ENCODE assay signal across 11 cellular contexts in the genomic region with DNA sequence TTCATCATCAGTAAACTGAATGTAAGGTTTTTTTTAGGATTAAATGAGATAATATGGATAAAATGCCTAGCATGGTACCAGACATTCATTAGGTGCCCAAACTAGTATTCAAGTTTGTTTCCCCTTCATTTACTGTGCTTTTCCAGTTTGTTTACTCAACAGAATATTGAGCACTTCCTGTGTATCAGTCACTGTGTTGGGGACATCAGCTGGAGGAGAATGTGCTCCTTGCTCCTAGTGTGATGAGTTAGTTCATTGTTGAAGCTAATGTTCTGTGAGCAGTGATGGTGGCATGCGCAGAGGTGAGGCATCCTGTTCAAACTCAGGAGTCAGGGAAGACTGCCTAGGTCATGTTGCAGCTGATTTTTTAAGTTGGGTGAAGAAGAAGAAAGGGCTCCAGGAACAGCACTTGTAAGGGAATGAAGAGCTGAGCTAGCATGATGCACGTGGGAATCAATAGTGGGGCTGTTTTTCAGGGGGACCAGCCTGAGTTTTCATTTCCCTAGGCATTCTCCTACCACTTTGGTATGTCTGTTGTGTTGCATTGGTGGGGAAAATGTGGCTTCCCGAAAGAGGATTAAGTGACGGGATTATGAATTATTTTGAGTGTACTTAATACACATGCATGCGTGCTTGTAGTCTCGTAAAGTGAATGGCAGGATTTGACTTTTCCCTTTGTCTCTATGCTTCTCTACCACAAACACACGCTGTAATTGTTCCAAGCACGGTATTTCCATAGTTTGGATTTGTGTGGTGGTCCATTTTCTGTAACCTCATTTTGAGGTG. TPM values are rescaled to one million over a fixed set of nuclear protein-coding genes. Genes with fewer than 3 reads are reported as not detected.
DNase-seq lines count a peak whose midpoint lies in the region; ATAC-seq, FAIRE-seq and TF ChIP-seq lines count a peak whose summit lies in the region.
"Had no signal": no experiment of that assay in that cellular context is flagged by ENCODE, and none has a peak within 500 bp of the region (broad histone marks: within the 10 kb centered on the region; RNA-seq: fewer than 3 reads in every experiment).

No MANE protein-coding gene starts in this region.

- H3K27me3 ChIP-seq in GM23248 (replicated peaks; ENCODE audit: insufficient read depth) (no peaks in the 10 kb centered on the region), GM12878 (replicated peaks in 1 of 2; ENCODE audit: control insufficient read depth in 2 of 2, insufficient read depth in 2 of 2, low read length in 1 of 2) (no peaks in the 10 kb centered on the region), lower lobe of right lung (ENCODE audit: low read depth) (no peaks in the 10 kb centered on the region)

- H3K4me2 ChIP-seq in A549 (peak overlapping the region; percentile 21; the same call in 1 of the 3 replicates), GM23248 (ENCODE audit: unreplicated experiment) (no peak overlapping the region), GM12878 (ENCODE audit: control insufficient read depth, insufficient read depth) (no peak overlapping the region)

- H2AFZ ChIP-seq in GM23248 (no peak overlapping the region), GM12878 (ENCODE audit: control insufficient read depth, low read depth, low read length) (no peak overlapping the region)

- FAIRE-seq in A549 (lab: Jason Lieb, UNC) (no peak), GM12878 (lab: Jason Lieb, UNC) (no peak)
- FAIRE-seq: H54, HTR-8/SVneo had no signal

- H3K27ac ChIP-seq in A549 (peak overlapping the region in 1 of 2 experiments; percentile 31; a peak in 1 of 6 replicates), GM23248 (peak overlapping the region; percentile 25), GM12878 (ENCODE audit: control insufficient read depth, insufficient read depth) (peak overlapping the region; percentile 72), lower lobe of right lung (peak overlapping the region; percentile 41)

- CTCF ChIA-PET in A549 (lab: Yijun Ruan, JAX) = interaction anchor here (1.6 kb wide), 1 partner anchor 114 kb away, joined by 10 read pairs; no protein-coding TSS in a partner anchor
- CTCF ChIA-PET in GM12878 (lab: Yijun Ruan, JAX) = interaction anchor here (2.1 kb wide), 1 partner anchor 12 kb away, joined by 6 read pairs; no protein-coding TSS in a partner anchor

- 91% methylated on average over 8 of the region's 8 CpGs for WGBS in A549 (ENCODE audit: missing lambda C conversion rate)
- 90 to 93% methylated on average over 8 of the region's 8 CpGs for WGBS in GM23248 (ENCODE audit: low coverage in 1 of 2, low lambda C conversion rate in 2 of 2, missing lambda C conversion rate in 2 of 2), 2 experiments
- 89% methylated on average over 8 of the region's 8 CpGs for WGBS in GM12878 (ENCODE audit: insufficient coverage, insufficient replicate concordance, low lambda C conversion rate, missing lambda C conversion rate)

- intact Hi-C loops in GM12878 (cut with micrococcal nuclease; ENCODE audit: unreplicated experiment) = no loop called here
- intact Hi-C loops in lower lobe of right lung (cut with DNase I) = no loop called here

- TF ChIP-seq EP300 in A549 (IDR thresholded peaks at IDR 0.05) = no peak
- TF ChIP-seq EP300 in GM12878 (IDR thresholded peaks at IDR 0.05; ENCODE audit: borderline replicate concordance in 1 of 2, control insufficient read depth in 1 of 2, low read depth in 2 of 2, low read length in 2 of 2) = no peak

- H3F3A ChIP-seq in GM23248 (ENCODE audit: insufficient read depth) = peaks cover 36% of the 10 kb centered on the region

- H3K4me3 ChIP-seq in A549 (no peak overlapping the region), GM23248 (no peak overlapping the region), GM12878 (no peak overlapping the region), lower lobe of right lung (no peak overlapping the region)

- POLR2A ChIA-PET in A549 (lab: Yijun Ruan, JAX) (no interaction called here), GM12878 (lab: Charles Lee) (interaction anchor here (1.0 to 3.4 kb wide), 2 partner anchors 11 to 12 kb away, joined by 3 to 10 read pairs; no protein-coding TSS in a partner anchor)

- peaks cover 52% of the 10 kb centered on the region for H3K79me2 ChIP-seq in GM23248 (ENCODE audit: insufficient read depth)
- H3K79me2 ChIP-seq in GM12878 (ENCODE audit: control insufficient read depth, insufficient read depth, low read length) = peaks cover 12% of the 10 kb centered on the region

- TF ChIP-seq RAD21 in A549 (conservative IDR thresholded peaks at IDR 0.05 in 1 of 2, IDR thresholded peaks at IDR 0.05 in 1 of 2) (no peak), GM12878 (IDR thresholded peaks at IDR 0.05; ENCODE audit: insufficient read depth, low read depth, low read length) (no peak)

- TF ChIP-seq CTCF in A549 (IDR thresholded peaks at IDR 0.05) (no peak), GM12878 (IDR thresholded peaks at IDR 0.05 in 2 of 3, conservative IDR thresholded peaks at IDR 0.05 in 1 of 3; ENCODE audit: control insufficient read depth in 2 of 3, extremely low read depth in 1 of 3, insufficient read depth in 1 of 3, low read depth in 3 of 3, low read length in 3 of 3) (no peak), lower lobe of right lung (IDR thresholded peaks at IDR 0.05) (no peak)

- RAD21 ChIA-PET in GM12878 (lab: Charles Lee; ENCODE audit: unreplicated experiment) = no interaction called here

- H4K20me1 ChIP-seq in GM23248 (ENCODE audit: insufficient read depth) (no peaks in the 10 kb centered on the region), GM12878 (ENCODE audit: control insufficient read depth, insufficient read depth) (no peaks in the 10 kb centered on the region)

- DNase-seq in A549 (ENCODE audit: low read depth in 1 of 2, low spot score in 1 of 2) (no peak), GM23248 (no peak), GM12878 (ENCODE audit: low read depth, low spot score) (no peak), lower lobe of right lung (no peak), dermis blood vessel endothelial cell (no peak), HCEC 1CT (no peak)
- DNase-seq: activated naive CD4-positive, alpha-beta T cell had no signal

- SMC1A ChIA-PET in GM12878 (lab: Charles Lee; ENCODE audit: uncharacterized antibody, unreplicated experiment) = interaction anchor here (1.1 to 1.3 kb wide), 2 partner anchors 12 to 21 kb away, joined by 3 to 6 read pairs; no protein-coding TSS in a partner anchor

- H3K36me3 ChIP-seq in GM23248 (ENCODE audit: low read depth) = 0 out of 2 replicates have a peak, but pooled peaks cover 4% of the 10 kb centered on the region
- peaks cover 5 to 12% of the 10 kb centered on the region in 2 experiments; a peak in 3 of 4 replicates for H3K36me3 ChIP-seq in GM12878 (ENCODE audit: control insufficient read depth in 2 of 2, insufficient read depth in 2 of 2, low read length in 1 of 2)
- peaks cover 21% of the 10 kb centered on the region for H3K36me3 ChIP-seq in lower lobe of right lung

- H3K4me1 ChIP-seq in A549 (peaks cover 39% of the 10 kb centered on the region), GM23248 (ENCODE audit: insufficient read depth) (peaks cover 38% of the 10 kb centered on the region), GM12878 (ENCODE audit: control insufficient read depth, insufficient read depth, low read length) (peaks cover 12% of the 10 kb centered on the region), lower lobe of right lung (peaks cover 34% of the 10 kb centered on the region)

- ATAC-seq in A549 = no peak
- 0 out of 3 replicates have a peak, but pooled peaks have one; percentile 23 for ATAC-seq in GM12878
- ATAC-seq in lower lobe of right lung = no peak
- ATAC-seq in HG02981 (IDR thresholded peaks at IDR 0.05; ENCODE audit: unreplicated experiment) = no peak
- no peak for ATAC-seq in GM21515 (IDR thresholded peaks at IDR 0.05; ENCODE audit: unreplicated experiment)

- BruUV-seq in GM12878 (replicated peaks; lab: Mats Ljungman, UMichigan) = no TSS peak

- in situ Hi-C loops in GM23248 (cut with MboI) = no loop called here
- in situ Hi-C loops in GM12878 (cut with MboI) = no loop called here

- H3K9me3 ChIP-seq in A549 = no peaks in the 10 kb centered on the region
- H3K9me3 ChIP-seq in GM23248 (ENCODE audit: low read depth) = no peaks in the 10 kb centered on the region
- no peaks in the 10 kb centered on the region; the same call in 2 of the 3 replicates for H3K9me3 ChIP-seq in GM12878 (replicated peaks; ENCODE audit: control insufficient read depth, insufficient read depth, low read length)
- no peaks in the 10 kb centered on the region for H3K9me3 ChIP-seq in lower lobe of right lung

- H3K9ac ChIP-seq in GM23248 = no peak overlapping the region
- no peak overlapping the region for H3K9ac ChIP-seq in GM12878 (ENCODE audit: control insufficient read depth, insufficient read depth, low read length)

- no peaks in the 10 kb centered on the region for H3K9me2 ChIP-seq in GM23248 (ENCODE audit: insufficient read depth)

- TF ChIP-seq POLR2A in A549 (IDR thresholded peaks at IDR 0.05; ENCODE audit: low read length) (no peak), GM12878 (IDR thresholded peaks at IDR 0.05; ENCODE audit: low read depth, low read length) (no peak)

RNA-seq across cellular contexts. Expression of gene TTLL4, which starts 23.7 kb away (rescaled TPM):
- polyA plus RNA-seq in A549 (2011; rRNA removed) (26.2 and 37.0 TPM in 2 replicates), A549 (2017; fragmentation: RNase III; extraction: RNeasy Plus Mini Kit Qiagen cat#74134 plus additional on column Dnase treatment) (23.4 to 25.6 TPM (median 25.0 TPM) in 3 replicates), GM23248 (2016; fragmentation: Nextera tagmentation; extraction: Ambion mirVana) (7.3 and 7.7 TPM in 2 replicates), GM12878 (2011; rRNA removed) (35.9 and 50.8 TPM in 2 replicates), GM12878 (2014; fragmentation: Illumina TruSeq; extraction: Trizol) (62.7 and 63.1 TPM in 2 replicates), GM12878 (2014; fragmentation: Nextera tagmentation; extraction: Ambion mirVana) (10 to 100 TPM; 16.6 to 18.7 TPM), GM12878 (2014; rRNA removed) (34.1 and 35.7 TPM in 2 replicates), GM12878 (2016; fragmentation: Nextera tagmentation; extraction: Ambion mirVana) (10 to 100 TPM; 27.5 to 38.0 TPM)
- polyA plus RNA-seq in A549 (2012; cell fraction: cytosol; rRNA removed) = 25.6 and 30.9 TPM in 2 replicates
- polyA plus RNA-seq in A549 (2012; cell fraction: nucleus; rRNA removed) = 83.0 and 89.0 TPM in 2 replicates
- 63.6 and 67.8 TPM in 2 replicates for polyA minus RNA-seq in A549 (2011; rRNA and poly(A)+ RNA removed)
- 5.5 and 9.1 TPM in 2 replicates for total RNA-seq in GM23248 (2014; rRNA removed; shearing (Covaris generic))
- 98.7 and 112 TPM in 2 replicates for total RNA-seq in GM12878 (2013; cell fraction: nucleolus; rRNA removed)
- total RNA-seq in GM12878 (2014; rRNA removed) (22.3 and 31.7 TPM in 2 replicates), GM12878 (2014; rRNA removed; fragmentation: Illumina TruSeq; extraction: Trizol) (20.4 and 20.7 TPM in 2 replicates), GM12878 (2021) (49.1 and 51.7 TPM in 2 replicates), lower lobe of right lung (30.0 TPM), dermis blood vessel endothelial cell (7.6 and 9.4 TPM in 2 replicates)
- 16.7 TPM for polyA plus RNA-seq in GM12878 (2011; ENCODE audit: low read depth)
- 47.3 and 57.9 TPM in 2 replicates for polyA plus RNA-seq in GM12878 (2011; cell fraction: cytosol; rRNA removed)
- 174 and 209 TPM in 2 replicates for polyA plus RNA-seq in GM12878 (2011; cell fraction: nucleus; rRNA removed)
- 13.6 and 19.5 TPM in 2 replicates for polyA plus RNA-seq in GM12878 (2012)
- 80.0 and 87.2 TPM in 2 replicates for polyA minus RNA-seq in GM12878 (2011; rRNA and poly(A)+ RNA removed)
- polyA minus RNA-seq in GM12878 (2011; cell fraction: cytosol; rRNA and poly(A)+ RNA removed) = 17.5 and 19.5 TPM in 2 replicates
- 64.6 and 98.3 TPM in 2 replicates for polyA minus RNA-seq in GM12878 (2011; cell fraction: nucleus; rRNA and poly(A)+ RNA removed)

RNA-seq across cellular contexts. Expression of gene CYP27A1, which starts 47.6 kb away (rescaled TPM):
- polyA plus RNA-seq in A549 (2011; rRNA removed) = 0.13 and 0.20 TPM in 2 replicates
- polyA plus RNA-seq in A549 (2012; cell fraction: cytosol; rRNA removed) = 0.08 and 0.16 TPM in 2 replicates
- 0.43 and 0.53 TPM in 2 replicates for polyA plus RNA-seq in A549 (2012; cell fraction: nucleus; rRNA removed)
- polyA plus RNA-seq in A549 (2017; fragmentation: RNase III; extraction: RNeasy Plus Mini Kit Qiagen cat#74134 plus additional on column Dnase treatment) = 0.10 to 0.14 TPM (median 0.11 TPM) in 3 replicates
- polyA minus RNA-seq in A549 (2011; rRNA and poly(A)+ RNA removed) = 0.24 TPM in 1 of 2 replicates, not detected in the other
- total RNA-seq in GM23248 (2014; rRNA removed; shearing (Covaris generic)) = 3.9 and 4.1 TPM in 2 replicates
- 2.9 and 3.7 TPM in 2 replicates for polyA plus RNA-seq in GM23248 (2016; fragmentation: Nextera tagmentation; extraction: Ambion mirVana)
- total RNA-seq in GM12878 (2013; cell fraction: nucleolus; rRNA removed) = 0.27 and 0.79 TPM in 2 replicates
- 0.28 and 0.60 TPM in 2 replicates for total RNA-seq in GM12878 (2014; rRNA removed)
- total RNA-seq in GM12878 (2014; rRNA removed; fragmentation: Illumina TruSeq; extraction: Trizol) = not detected in 2 replicates
- 0.61 and 0.72 TPM in 2 replicates for total RNA-seq in GM12878 (2021)
- polyA plus RNA-seq in GM12878 (2011; ENCODE audit: low read depth) = not detected
- polyA plus RNA-seq in GM12878 (2011; rRNA removed) = 0.11 and 0.19 TPM in 2 replicates
- polyA plus RNA-seq in GM12878 (2011; cell fraction: cytosol; rRNA removed) = 0.32 and 0.34 TPM in 2 replicates
- 0.16 and 0.28 TPM in 2 replicates for polyA plus RNA-seq in GM12878 (2011; cell fraction: nucleus; rRNA removed)
- 0.27 and 0.43 TPM in 2 replicates for polyA plus RNA-seq in GM12878 (2012)
- 0.22 TPM in 1 of 2 replicates, not detected in the other for polyA plus RNA-seq in GM12878 (2014; fragmentation: Illumina TruSeq; extraction: Trizol)
- under 1 TPM in 1 of 2 experiments, not detected in 1; 0.13 TPM for polyA plus RNA-seq in GM12878 (2014; fragmentation: Nextera tagmentation; extraction: Ambion mirVana)
- 0.10 and 0.35 TPM in 2 replicates for polyA plus RNA-seq in GM12878 (2014; rRNA removed)
- under 1 TPM; 0.12 to 0.14 TPM for polyA plus RNA-seq in GM12878 (2016; fragmentation: Nextera tagmentation; extraction: Ambion mirVana)
- 0.21 TPM in 1 of 2 replicates, not detected in the other for polyA minus RNA-seq in GM12878 (2011; rRNA and poly(A)+ RNA removed)
- polyA minus RNA-seq in GM12878 (2011; cell fraction: cytosol; rRNA and poly(A)+ RNA removed) = not detected in 2 replicates
- polyA minus RNA-seq in GM12878 (2011; cell fraction: nucleus; rRNA and poly(A)+ RNA removed) = not detected in 2 replicates
- 273 TPM for total RNA-seq in lower lobe of right lung
- total RNA-seq in dermis blood vessel endothelial cell = 8.6 and 12.8 TPM in 2 replicates

Comparison
In these comparisons a context has a peak if more than half of its experiments do, and no peak if none do; other contexts are left out.
1. RNA of gene CYP27A1, which starts 47.6 kb away (total RNA-seq): 273 TPM in lower lobe of right lung (single experiment); 8.6 to 12.8 TPM in dermis blood vessel endothelial cell, 3.9 to 4.1 TPM in GM23248 and 0.27 to 0.79 TPM in GM12878; every median in the first group is over 10 times any median in the second.